ENCODE assay signal across 10 cellular contexts in the genomic region with DNA sequence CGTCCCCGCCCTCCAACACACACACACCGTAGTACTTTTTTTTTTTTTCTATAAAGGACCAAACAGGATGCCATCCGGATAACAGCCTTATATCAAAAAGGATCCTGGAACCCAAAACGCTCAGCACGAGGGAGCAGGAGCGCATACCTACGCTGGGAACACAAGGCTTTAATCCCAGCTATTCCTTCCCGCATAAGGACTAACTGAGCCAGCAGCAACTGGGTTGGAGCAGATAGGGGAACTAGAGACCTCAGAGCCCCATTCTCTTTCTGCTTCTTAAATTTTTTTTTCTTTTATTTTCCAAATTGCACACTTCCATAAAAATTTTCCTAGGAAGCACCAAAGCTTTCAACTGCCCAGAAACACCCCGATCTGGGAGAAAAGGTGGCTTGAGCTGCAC. TPM values are rescaled to one million over a fixed set of nuclear protein-coding genes. Genes with fewer than 3 reads are reported as not detected.
DNase-seq lines count a peak whose midpoint lies in the region; ATAC-seq, FAIRE-seq and TF ChIP-seq lines count a peak whose summit lies in the region.
"Had no signal": no experiment of that assay in that cellular context is flagged by ENCODE, and none has a peak within 500 bp of the region (broad histone marks: within the 10 kb centered on the region; RNA-seq: fewer than 3 reads in every experiment).

No MANE protein-coding gene starts in this region.

- intact Hi-C loops in HepG2 (cut with micrococcal nuclease; ENCODE audit: unreplicated experiment) (no loop called here), vagina (cut with DNase I) (no loop called here)

- ATAC-seq in HepG2 (no peak), GM21723 (IDR thresholded peaks at IDR 0.05; ENCODE audit: unreplicated experiment) (no peak)

- no peak for TF ChIP-seq CTCF in liver (IDR thresholded peaks at IDR 0.05; ENCODE audit: low read depth, low read length, missing input control)
- TF ChIP-seq CTCF in HepG2 (CRISPR knock-in tag; IDR thresholded peaks at IDR 0.05): no peak
- TF ChIP-seq CTCF in brain microvascular endothelial cell (IDR thresholded peaks at IDR 0.05; ENCODE audit: low read depth, low read length, missing control alignments): no peak
- TF ChIP-seq CTCF in vagina (IDR thresholded peaks at IDR 0.05): no peak

- H3K4me3 ChIP-seq in liver (ENCODE audit: low read depth in 1 of 3, low read length in 3 of 3) (peak overlapping the region; percentile 75 to 92 (median 83)), HepG2 (replicated peaks in 1 of 3; ENCODE audit: insufficient read depth in 1 of 3, low read depth in 2 of 3, low read length in 3 of 3) (no peak overlapping the region), brain microvascular endothelial cell (ENCODE audit: low read depth, low read length) (peak overlapping the region; percentile 65), mononuclear cell (ENCODE audit: low read length) (peak overlapping the region; percentile 68), vagina (peak overlapping the region; percentile 71 to 82)

- H3K27ac ChIP-seq in liver (ENCODE audit: low read depth in 1 of 2, low read length in 2 of 2) (peak overlapping the region; percentile 82 to 89), HepG2 (ENCODE audit: extremely low read length, insufficient read depth, low read length) (no peak overlapping the region), brain microvascular endothelial cell (no peak overlapping the region), vagina (peak overlapping the region; percentile 82)

- H3K36me3 ChIP-seq in liver (ENCODE audit: control insufficient read depth in 4 of 4, insufficient read depth in 3 of 4, low read depth in 1 of 4, low read length in 3 of 4): no peaks in the 10 kb centered on the region
- no peaks in the 10 kb centered on the region for H3K36me3 ChIP-seq in HepG2 (replicated peaks in 1 of 2; ENCODE audit: control insufficient read depth in 1 of 2, insufficient read depth in 2 of 2, low read length in 2 of 2)
- H3K36me3 ChIP-seq in brain microvascular endothelial cell (replicated peaks): no peaks in the 10 kb centered on the region
- H3K36me3 ChIP-seq in vagina: no peaks in the 10 kb centered on the region

- WGBS in liver: 25% methylated on average over 10 of the region's 10 CpGs
- WGBS in HepG2 (ENCODE audit: low lambda C conversion rate): 36% methylated on average over 10 of the region's 10 CpGs

- H3K9ac ChIP-seq in liver (ENCODE audit: low read depth in 1 of 2, low read length in 2 of 2): peak overlapping the region; percentile 71 to 83
- no peak overlapping the region for H3K9ac ChIP-seq in HepG2 (ENCODE audit: insufficient read depth, low read depth, low read length)

- H4K20me1 ChIP-seq in HepG2 (ENCODE audit: insufficient read depth, low read length): no peaks in the 10 kb centered on the region

- H3K4me1 ChIP-seq in liver (ENCODE audit: control insufficient read depth in 4 of 4, insufficient read depth in 4 of 4, low read length in 3 of 4) (peaks cover 8 to 13% (median 9%) of the 10 kb centered on the region in 4 donors), HepG2 (ENCODE audit: insufficient read depth, low read length) (peaks cover 3% of the 10 kb centered on the region), mononuclear cell (ENCODE audit: insufficient read depth, low read length) (peaks cover 15% of the 10 kb centered on the region), vagina (peaks cover 28% of the 10 kb centered on the region)

- DNase-seq in HepG2 (ENCODE audit: low spot score) (no peak), brain microvascular endothelial cell (no peak), vagina (ENCODE audit: extremely low spot score in 2 of 2) (no peak), midbrain (lab: John Stamatoyannopoulos, UW) (no peak), iPS-NIHi7 (ENCODE audit: extremely low spot score) (no peak)
- DNase-seq: NCI-H2081 treated with DMSO at 0.1 percent for 48 hours had no signal

- FAIRE-seq in HepG2 (lab: Jason Lieb, UNC): no peak
- FAIRE-seq: endometrium had no signal

- H2AFZ ChIP-seq in HepG2 (ENCODE audit: low read length): no peak overlapping the region

- no TSS peak for BruUV-seq in HepG2 (replicated peaks; lab: Mats Ljungman, UMichigan)

- CTCF ChIA-PET in HepG2 (lab: Yijun Ruan, JAX; ENCODE audit: low intra/inter-chr PET ratio, low total read pairs): no interaction called here

- TF ChIP-seq RAD21 in liver (IDR thresholded peaks at IDR 0.05): no peak
- no peak for TF ChIP-seq RAD21 in HepG2 (CRISPR knock-in tag; IDR thresholded peaks at IDR 0.05)

- no peaks in the 10 kb centered on the region for H3K27me3 ChIP-seq in liver (ENCODE audit: control insufficient read depth in 4 of 4, insufficient read depth in 4 of 4, low read length in 3 of 4)
- no peaks in the 10 kb centered on the region; a peak in 1 of 5 replicates for H3K27me3 ChIP-seq in HepG2 (ENCODE audit: control insufficient read depth in 1 of 2, insufficient read depth in 2 of 2, low read length in 2 of 2)
- no peaks in the 10 kb centered on the region for H3K27me3 ChIP-seq in brain microvascular endothelial cell (replicated peaks)
- no peaks in the 10 kb centered on the region for H3K27me3 ChIP-seq in mononuclear cell (ENCODE audit: insufficient read depth, low read length)
- H3K27me3 ChIP-seq in vagina: no peaks in the 10 kb centered on the region

- POLR2A ChIA-PET in HepG2 (lab: Yijun Ruan, JAX): no interaction called here

- no peaks in the 10 kb centered on the region for H3K79me2 ChIP-seq in HepG2 (ENCODE audit: insufficient read depth, low read length)

- no peak for TF ChIP-seq EP300 in HepG2 (IDR thresholded peaks at IDR 0.05; ENCODE audit: low read depth in 2 of 2, low read length in 2 of 2)
- TF ChIP-seq EP300 in HepG2 (CRISPR knock-in tag; IDR thresholded peaks at IDR 0.05; ENCODE audit: borderline replicate concordance): no peak

- H3K4me2 ChIP-seq in HepG2 (ENCODE audit: low read depth, low read length): no peak overlapping the region

- in situ Hi-C loops in HepG2 (cut with HindIII; ENCODE audit: extremely low pct_ligation_motif_present, low pct_unique_long_range_greater_than_20kb): no loop called here
- in situ Hi-C loops in brain microvascular endothelial cell (cut with HindIII; ENCODE audit: low pct_ligation_motif_present, low sequenced_read_pairs): no loop called here

- H3K9me3 ChIP-seq in liver (ENCODE audit: control insufficient read depth in 4 of 4, low read length in 3 of 4) (peaks cover 0 to 2% (median 0%) of the 10 kb centered on the region in 4 donors), HepG2 (ENCODE audit: low read length) (peaks cover 16% of the 10 kb centered on the region), mononuclear cell (ENCODE audit: low read depth, low read length) (peaks cover 6% of the 10 kb centered on the region), vagina (peaks cover 3% of the 10 kb centered on the region)

- TF ChIP-seq POLR2A in HepG2 (IDR thresholded peaks at IDR 0.05; ENCODE audit: insufficient read depth in 1 of 2, low read depth in 2 of 2, low read length in 2 of 2) (no peak), vagina (IDR thresholded peaks at IDR 0.05) (no peak)

RNA-seq across cellular contexts. Expression of gene TRANK1, which starts 1.3 kb away (rescaled TPM):
- total RNA-seq in liver (10 to 100 TPM; 12.4 to 40.0 TPM), HepG2 (2016; rRNA removed; fragmentation: Illumina TruSeq; extraction: Trizol) (0.13 and 0.67 TPM in 2 replicates), mononuclear cell (42.4 TPM), vagina (17.7 TPM)
- polyA plus RNA-seq in liver (1 to 10 TPM; 2.9 to 8.1 TPM), HepG2 (2011; rRNA removed) (0.32 and 0.33 TPM in 2 replicates)
- total RNA-seq in HepG2 (2016; cell fraction: cytosol; rRNA removed; fragmentation: Illumina TruSeq; extraction: Trizol; ENCODE audit: low read depth): 0.26 TPM in 1 of 2 replicates, not detected in the other
- total RNA-seq in HepG2 (2016; cell fraction: insoluble cytoplasmic fraction; rRNA removed; fragmentation: Illumina TruSeq; extraction: Trizol): 0.11 and 0.52 TPM in 2 replicates
- total RNA-seq in HepG2 (2016; cell fraction: membrane; rRNA removed; fragmentation: Illumina TruSeq; extraction: Trizol): 0.14 and 0.34 TPM in 2 replicates
- total RNA-seq in HepG2 (2016; cell fraction: nucleus; rRNA removed; fragmentation: Illumina TruSeq; extraction: Trizol): 0.19 and 1.2 TPM in 2 replicates
- 0.11 and 0.22 TPM in 2 replicates for polyA plus RNA-seq in HepG2 (2011; cell fraction: cytosol; rRNA removed)
- polyA plus RNA-seq in HepG2 (2011; cell fraction: nucleus; rRNA removed): 0.78 and 1.3 TPM in 2 replicates
- 0.68 and 1.0 TPM in 2 replicates for polyA plus RNA-seq in HepG2 (2012)
- polyA plus RNA-seq in HepG2 (2016; cell fraction: cytosol; fragmentation: Illumina TruSeq; extraction: Trizol; ENCODE audit: low read depth): not detected in 2 replicates
- polyA plus RNA-seq in HepG2 (2016; cell fraction: insoluble cytoplasmic fraction; fragmentation: Illumina TruSeq; extraction: Trizol; ENCODE audit: low read depth): 0.15 and 0.17 TPM in 2 replicates
- polyA plus RNA-seq in HepG2 (2016; cell fraction: membrane; fragmentation: Illumina TruSeq; extraction: Trizol; ENCODE audit: low read depth): not detected in 2 replicates
- 0.15 and 0.17 TPM in 2 replicates for polyA plus RNA-seq in HepG2 (2016; cell fraction: nucleus; fragmentation: Illumina TruSeq; extraction: Trizol; ENCODE audit: insufficient read depth, low read depth)
- 0.28 and 10.7 TPM in 2 replicates for polyA minus RNA-seq in HepG2 (2011; rRNA and poly(A)+ RNA removed; ENCODE audit: low replicate concordance)
- polyA minus RNA-seq in HepG2 (2011; cell fraction: cytosol; rRNA and poly(A)+ RNA removed): 0.26 and 0.79 TPM in 2 replicates
- polyA minus RNA-seq in HepG2 (2011; cell fraction: nucleus; rRNA and poly(A)+ RNA removed): 1.6 and 3.0 TPM in 2 replicates

RNA-seq across cellular contexts. Expression of gene EPM2AIP1, which starts 49.3 kb away (rescaled TPM):
- 10 to 100 TPM in 1 of 2 donors, 1 to 10 TPM in 1; 9.0 to 11.8 TPM for total RNA-seq in liver
- polyA plus RNA-seq in liver: 1 to 10 TPM; 2.9 to 6.4 TPM
- 23.0 and 28.1 TPM in 2 replicates for total RNA-seq in HepG2 (2016; rRNA removed; fragmentation: Illumina TruSeq; extraction: Trizol)
- total RNA-seq in HepG2 (2016; cell fraction: cytosol; rRNA removed; fragmentation: Illumina TruSeq; extraction: Trizol; ENCODE audit: low read depth): 1.0 and 1.8 TPM in 2 replicates
- 21.0 and 30.4 TPM in 2 replicates for total RNA-seq in HepG2 (2016; cell fraction: insoluble cytoplasmic fraction; rRNA removed; fragmentation: Illumina TruSeq; extraction: Trizol)
- 8.2 and 8.3 TPM in 2 replicates for total RNA-seq in HepG2 (2016; cell fraction: membrane; rRNA removed; fragmentation: Illumina TruSeq; extraction: Trizol)
- total RNA-seq in HepG2 (2016; cell fraction: nucleus; rRNA removed; fragmentation: Illumina TruSeq; extraction: Trizol): 37.0 and 41.5 TPM in 2 replicates
- polyA plus RNA-seq in HepG2 (2011; rRNA removed): 9.1 and 10.7 TPM in 2 replicates
- 3.0 and 4.4 TPM in 2 replicates for polyA plus RNA-seq in HepG2 (2011; cell fraction: cytosol; rRNA removed)
- polyA plus RNA-seq in HepG2 (2011; cell fraction: nucleus; rRNA removed): 18.8 and 26.0 TPM in 2 replicates
- polyA plus RNA-seq in HepG2 (2012): 8.5 and 10.5 TPM in 2 replicates
- polyA plus RNA-seq in HepG2 (2016; cell fraction: cytosol; fragmentation: Illumina TruSeq; extraction: Trizol; ENCODE audit: low read depth): 0.43 and 0.65 TPM in 2 replicates
- 13.9 and 14.5 TPM in 2 replicates for polyA plus RNA-seq in HepG2 (2016; cell fraction: insoluble cytoplasmic fraction; fragmentation: Illumina TruSeq; extraction: Trizol; ENCODE audit: low read depth)
- polyA plus RNA-seq in HepG2 (2016; cell fraction: membrane; fragmentation: Illumina TruSeq; extraction: Trizol; ENCODE audit: low read depth): 3.0 and 4.0 TPM in 2 replicates
- polyA plus RNA-seq in HepG2 (2016; cell fraction: nucleus; fragmentation: Illumina TruSeq; extraction: Trizol; ENCODE audit: insufficient read depth, low read depth): 41.8 and 49.3 TPM in 2 replicates
- 14.4 and 15.5 TPM in 2 replicates for polyA minus RNA-seq in HepG2 (2011; rRNA and poly(A)+ RNA removed; ENCODE audit: low replicate concordance)
- polyA minus RNA-seq in HepG2 (2011; cell fraction: cytosol; rRNA and poly(A)+ RNA removed): 5.7 and 7.3 TPM in 2 replicates
- polyA minus RNA-seq in HepG2 (2011; cell fraction: nucleus; rRNA and poly(A)+ RNA removed): 69.9 and 74.8 TPM in 2 replicates
- 42.5 TPM for total RNA-seq in mononuclear cell
- 10.8 TPM for total RNA-seq in vagina

RNA-seq across cellular contexts. Expression of gene MLH1, which starts 49.7 kb away (rescaled TPM):
- total RNA-seq in liver (10 to 100 TPM; 31.7 to 34.2 TPM), HepG2 (2016; rRNA removed; fragmentation: Illumina TruSeq; extraction: Trizol) (70.8 and 84.7 TPM in 2 replicates), mononuclear cell (41.5 TPM), vagina (61.6 TPM)
- polyA plus RNA-seq in liver (10 to 100 TPM in 1 of 2 donors, 1 to 10 TPM in 1; 9.4 to 13.3 TPM), HepG2 (2011; rRNA removed) (25.5 and 29.5 TPM in 2 replicates)
- total RNA-seq in HepG2 (2016; cell fraction: cytosol; rRNA removed; fragmentation: Illumina TruSeq; extraction: Trizol; ENCODE audit: low read depth): 13.0 and 16.7 TPM in 2 replicates
- total RNA-seq in HepG2 (2016; cell fraction: insoluble cytoplasmic fraction; rRNA removed; fragmentation: Illumina TruSeq; extraction: Trizol): 75.1 and 87.2 TPM in 2 replicates
- total RNA-seq in HepG2 (2016; cell fraction: membrane; rRNA removed; fragmentation: Illumina TruSeq; extraction: Trizol): 23.8 and 30.0 TPM in 2 replicates
- 52.7 and 66.4 TPM in 2 replicates for total RNA-seq in HepG2 (2016; cell fraction: nucleus; rRNA removed; fragmentation: Illumina TruSeq; extraction: Trizol)
- polyA plus RNA-seq in HepG2 (2011; cell fraction: cytosol; rRNA removed): 16.4 and 20.2 TPM in 2 replicates
- polyA plus RNA-seq in HepG2 (2011; cell fraction: nucleus; rRNA removed): 22.3 and 23.9 TPM in 2 replicates
- polyA plus RNA-seq in HepG2 (2012): 16.5 and 26.8 TPM in 2 replicates
- polyA plus RNA-seq in HepG2 (2016; cell fraction: cytosol; fragmentation: Illumina TruSeq; extraction: Trizol; ENCODE audit: low read depth): 5.0 and 6.5 TPM in 2 replicates
- polyA plus RNA-seq in HepG2 (2016; cell fraction: insoluble cytoplasmic fraction; fragmentation: Illumina TruSeq; extraction: Trizol; ENCODE audit: low read depth): 58.5 and 62.1 TPM in 2 replicates
- 15.7 and 18.4 TPM in 2 replicates for polyA plus RNA-seq in HepG2 (2016; cell fraction: membrane; fragmentation: Illumina TruSeq; extraction: Trizol; ENCODE audit: low read depth)
- 43.9 and 48.8 TPM in 2 replicates for polyA plus RNA-seq in HepG2 (2016; cell fraction: nucleus; fragmentation: Illumina TruSeq; extraction: Trizol; ENCODE audit: insufficient read depth, low read depth)
- 46.1 and 69.8 TPM in 2 replicates for polyA minus RNA-seq in HepG2 (2011; rRNA and poly(A)+ RNA removed; ENCODE audit: low replicate concordance)
- 22.7 and 24.0 TPM in 2 replicates for polyA minus RNA-seq in HepG2 (2011; cell fraction: cytosol; rRNA and poly(A)+ RNA removed)
- 43.1 and 46.4 TPM in 2 replicates for polyA minus RNA-seq in HepG2 (2011; cell fraction: nucleus; rRNA and poly(A)+ RNA removed)

Comparison
In these comparisons a context has a peak if more than half of its experiments do, and no peak if none do; other contexts are left out.
1. H3K27ac ChIP-seq: peak in liver (2 of 2) and vagina (single experiment); none in HepG2 (single experiment) and brain microvascular endothelial cell (single experiment).
2. H3K4me3 ChIP-seq: peak in liver (3 of 3), brain microvascular endothelial cell (single experiment), mononuclear cell (single experiment) and vagina (2 of 2); none in HepG2 (0 of 3).